Comparison of ENCODE assay signal across 12 cellular contexts in genomic region chr20:39829255-39829654, GRCh38.
A peak's percentile ranks its signal among the peaks of the same experiment; 100 is the strongest.
DNase-seq lines count a peak whose midpoint lies in the region; ATAC-seq and TF ChIP-seq lines count a peak whose summit lies in the region.
"Had no signal": no experiment of that assay in that cellular context is flagged by ENCODE, and none has a peak within 500 bp of the region (broad histone marks: within the 10 kb centered on the region; RNA-seq: fewer than 3 reads in every experiment).

No MANE protein-coding gene starts in this region.

- H3K27ac ChIP-seq in AG04450 (ENCODE audit: low read depth, low read length) (no peak overlapping the region), foreskin keratinocyte (no peak overlapping the region)

- POLR2A ChIA-PET in AG04450 (lab: Yijun Ruan, JAX), result no interaction called here

- H3K4me3 ChIP-seq in AG04450 (ENCODE audit: low read depth, low read length), result no peak overlapping the region

- peaks cover 16% of the 10 kb centered on the region for H3K4me1 ChIP-seq in foreskin keratinocyte

- in situ Hi-C loops in ACHN (cut with HindIII; ENCODE audit: low pct_ligation_motif_present, low pct_unique_long_range_greater_than_20kb, low sequenced_read_pairs), result no loop called here

- DNase-seq in AG04450 (ENCODE audit: low read depth, low spot score) (no peak), foreskin keratinocyte (no peak), NCI-H524 (lab: John Stamatoyannopoulos, UW) (no peak), ACHN (no peak), activated gamma-delta T cell treated with Interleukin-2 at 50 U/mL for 16 hours (no peak), NCI-H1930 (lab: John Stamatoyannopoulos, UW) (no peak)
- DNase-seq: activated CD8-positive, alpha-beta memory T cell treated with anti-CD3 and anti-CD28 coated beads, Interleukin-2, amount 50 U/mL, for 4 hours; hippocampal formation; KG1; stimulated activated CD4-positive, alpha-beta T cell treated with anti-CD3 and anti-CD28 coated beads, Interleukin-2, amount 100 ng/mL, for 48 hours had no signal

- peak; percentile 79 for TF ChIP-seq CTCF in AG04450 (IDR thresholded peaks at IDR 0.05; ENCODE audit: low read depth, low read length)
- TF ChIP-seq CTCF in foreskin keratinocyte (conservative IDR thresholded peaks at IDR 0.05), result peak; percentile 23

- ATAC-seq in GM18909 (IDR thresholded peaks at IDR 0.05; ENCODE audit: poor library complexity, unreplicated experiment), result peak; percentile 5
- ATAC-seq in HG03469 (IDR thresholded peaks at IDR 0.05; ENCODE audit: unreplicated experiment), result peak; percentile 6
- no peak for ATAC-seq in foreskin keratinocyte

- CTCF ChIA-PET in AG04450 (lab: Charles Lee), result interaction anchor here (0.6 to 8.1 kb wide), 24 partner anchors 9 to 1117 kb away, joined by 3 to 126 read pairs (median 4); no protein-coding TSS in a partner anchor

- H3K27me3 ChIP-seq in AG04450 (ENCODE audit: control insufficient read depth, insufficient read depth, low read length) (peaks cover 5% of the 10 kb centered on the region), foreskin keratinocyte (no peaks in the 10 kb centered on the region)

- H3K9me3 ChIP-seq in AG04450 (ENCODE audit: control insufficient read depth, insufficient read depth, low read length), result no peaks in the 10 kb centered on the region
